In the genomic region with DNA sequence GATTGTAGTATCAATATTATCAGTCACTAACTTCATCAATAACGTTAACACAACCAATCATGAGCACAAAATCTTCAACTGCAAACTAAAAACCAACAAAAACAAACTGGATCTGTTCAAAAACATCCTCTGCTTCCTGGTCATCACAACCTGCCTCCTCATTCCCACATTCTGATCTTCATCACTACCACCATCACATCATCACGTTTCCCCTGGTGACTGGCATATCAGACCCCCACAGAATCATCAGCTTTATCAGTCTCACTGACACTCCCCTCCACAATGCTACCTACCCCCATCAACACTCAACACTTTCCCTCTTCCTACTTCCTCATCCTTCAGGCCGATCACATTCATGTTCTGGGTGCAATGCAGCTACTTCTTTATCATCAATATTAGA, we compare ENCODE assay signal across 15 cellular contexts. TPM values are rescaled to one million over a fixed set of nuclear protein-coding genes. Genes with fewer than 3 reads are reported as not detected.
DNase-seq lines count a peak whose midpoint lies in the region; ATAC-seq and TF ChIP-seq lines count a peak whose summit lies in the region.
"Had no signal": no experiment of that assay in that cellular context is flagged by ENCODE, and none has a peak within 500 bp of the region (broad histone marks: within the 10 kb centered on the region; RNA-seq: fewer than 3 reads in every experiment).

No MANE protein-coding gene starts in this region.

- peak overlapping the region; percentile 3 to 46 for H3K27ac ChIP-seq in tibial artery
- H3K27ac ChIP-seq: lower lobe of right lung had no signal

- H3K4me3 ChIP-seq in tibial artery: no peak overlapping the region
- H3K4me3 ChIP-seq: lower lobe of right lung, skin epidermis had no signal

- H3K9me3 ChIP-seq in T-helper 17 cell (ENCODE audit: control insufficient read depth, low read length, poor library complexity, severe bottlenecking) (no peaks in the 10 kb centered on the region), tibial artery (no peaks in the 10 kb centered on the region)
- H3K9me3 ChIP-seq: lower lobe of right lung had no signal

- H3K4me1 Mint-ChIP-seq in activated T-cell treated with anti-CD3 and anti-CD28 coated beads, Interleukin-2, amount 50 U/mL, for 24 hours (ENCODE audit: low read depth): peaks cover 71% of the 10 kb centered on the region
- peaks cover 76% of the 10 kb centered on the region for H3K4me1 Mint-ChIP-seq in activated T-cell treated with anti-CD3 and anti-CD28 coated beads, Interleukin-2, amount 50 U/mL, for 72 hours (ENCODE audit: low read depth)
- H3K4me1 Mint-ChIP-seq in T-helper 17 cell: peaks cover 69% of the 10 kb centered on the region
- H3K4me1 Mint-ChIP-seq in effector memory CD8-positive, alpha-beta T cell (ENCODE audit: low read depth in 2 of 2): peaks cover 51 to 77% of the 10 kb centered on the region in 2 donors

- no peak for TF ChIP-seq CTCF in tibial artery (IDR thresholded peaks at IDR 0.05)

- DNase-seq in activated T-cell treated with anti-CD3 and anti-CD28 coated beads, Interleukin-2, amount 50 U/mL, for 24 hours: no peak
- no peak for DNase-seq in activated T-cell treated with anti-CD3 and anti-CD28 coated beads, Interleukin-2, amount 50 U/mL, for 72 hours
- no peak for DNase-seq in T-helper 17 cell
- peak; percentile 34 for DNase-seq in germinal center (ENCODE audit: low spot score)
- no peak for DNase-seq in tibial artery
- DNase-seq in effector memory CD8-positive, alpha-beta T cell: no peak
- DNase-seq in superior temporal gyrus (ENCODE audit: extremely low spot score): no peak
- DNase-seq: activated CD4-positive, alpha-beta T cell treated with anti-CD3 and anti-CD28 coated beads, Interleukin-2, amount 50 U/mL, for 48 hours; lower lobe of right lung; NCI-H1092; nucleus accumbens; substantia nigra had no signal

- H3K4me1 ChIP-seq in tibial artery: peaks cover 0 to 35% (median 11%) of the 10 kb centered on the region in 4 donors

- H3K4me3 Mint-ChIP-seq in activated T-cell treated with anti-CD3 and anti-CD28 coated beads, Interleukin-2, amount 50 U/mL, for 24 hours: no peak overlapping the region
- H3K4me3 Mint-ChIP-seq in activated T-cell treated with anti-CD3 and anti-CD28 coated beads, Interleukin-2, amount 50 U/mL, for 72 hours: no peak overlapping the region
- H3K4me3 Mint-ChIP-seq in T-helper 17 cell: no peak overlapping the region
- H3K4me3 Mint-ChIP-seq in effector memory CD8-positive, alpha-beta T cell: peak overlapping the region in 1 of 2 donors; percentile 1

- H3K36me3 ChIP-seq in tibial artery: peaks cover 0 to 8% (median 5%) of the 10 kb centered on the region in 3 donors

- H3K9me3 Mint-ChIP-seq in activated T-cell treated with anti-CD3 and anti-CD28 coated beads, Interleukin-2, amount 50 U/mL, for 24 hours: peaks cover 2% of the 10 kb centered on the region
- H3K9me3 Mint-ChIP-seq in activated T-cell treated with anti-CD3 and anti-CD28 coated beads, Interleukin-2, amount 50 U/mL, for 72 hours: no peaks in the 10 kb centered on the region
- H3K9me3 Mint-ChIP-seq in effector memory CD8-positive, alpha-beta T cell: no peaks in the 10 kb centered on the region

- intact Hi-C loops in tibial artery (cut with DNase I; ENCODE audit: low total_unique reads): no loop called here

- H3K27ac Mint-ChIP-seq in activated T-cell treated with anti-CD3 and anti-CD28 coated beads, Interleukin-2, amount 50 U/mL, for 24 hours: peak overlapping the region; percentile 1
- no peak overlapping the region for H3K27ac Mint-ChIP-seq in activated T-cell treated with anti-CD3 and anti-CD28 coated beads, Interleukin-2, amount 50 U/mL, for 72 hours
- H3K27ac Mint-ChIP-seq in T-helper 17 cell: peak overlapping the region; percentile 93
- H3K27ac Mint-ChIP-seq in effector memory CD8-positive, alpha-beta T cell: peak overlapping the region in 1 of 2 donors; percentile 94

- ATAC-seq in activated T-cell treated with anti-CD3 and anti-CD28 coated beads, Interleukin-2, amount 50 U/mL, for 72 hours (replicated peaks in 1 of 2): no peak
- no peak for ATAC-seq in T-helper 17 cell
- ATAC-seq in effector memory CD8-positive, alpha-beta T cell (replicated peaks): no peak
- ATAC-seq in GM18517 (IDR thresholded peaks at IDR 0.05; ENCODE audit: unreplicated experiment): no peak
- ATAC-seq: activated naive CD4-positive, alpha-beta T cell treated with anti-CD3 and anti-CD28 coated beads, Interleukin-2, amount 50 U/mL, for 72 hours; lower lobe of right lung had no signal

- H3K36me3 Mint-ChIP-seq in activated T-cell treated with anti-CD3 and anti-CD28 coated beads, Interleukin-2, amount 50 U/mL, for 24 hours (ENCODE audit: low read depth): peaks cover 82% of the 10 kb centered on the region
- H3K36me3 Mint-ChIP-seq in activated T-cell treated with anti-CD3 and anti-CD28 coated beads, Interleukin-2, amount 50 U/mL, for 72 hours (ENCODE audit: insufficient read depth in 2 of 2): peaks cover 9 to 25% of the 10 kb centered on the region in 2 donors
- H3K36me3 Mint-ChIP-seq in T-helper 17 cell (ENCODE audit: low read depth): peaks cover 7% of the 10 kb centered on the region
- H3K36me3 Mint-ChIP-seq in effector memory CD8-positive, alpha-beta T cell (ENCODE audit: insufficient read depth): peaks cover 12% of the 10 kb centered on the region

- no peaks in the 10 kb centered on the region for H3K27me3 Mint-ChIP-seq in activated T-cell treated with anti-CD3 and anti-CD28 coated beads, Interleukin-2, amount 50 U/mL, for 24 hours
- H3K27me3 Mint-ChIP-seq in activated T-cell treated with anti-CD3 and anti-CD28 coated beads, Interleukin-2, amount 50 U/mL, for 72 hours (ENCODE audit: low read depth): no peaks in the 10 kb centered on the region
- no peaks in the 10 kb centered on the region for H3K27me3 Mint-ChIP-seq in T-helper 17 cell
- no peaks in the 10 kb centered on the region for H3K27me3 Mint-ChIP-seq in effector memory CD8-positive, alpha-beta T cell

- H3K27me3 ChIP-seq in tibial artery: no peaks in the 10 kb centered on the region

RNA-seq across cellular contexts. Expression of a gene that starts 11.4 kb away (rescaled TPM):
- total RNA-seq in activated T-cell treated with anti-CD3 and anti-CD28 coated beads, Interleukin-2, amount 50 U/mL, for 72 hours: 10 to 100 TPM; 53.0 to 75.2 TPM
- 10 to 100 TPM; 76.4 to 81.6 TPM for total RNA-seq in T-helper 17 cell
